ENCODE assay signal across 8 cellular contexts in the genomic region with DNA sequence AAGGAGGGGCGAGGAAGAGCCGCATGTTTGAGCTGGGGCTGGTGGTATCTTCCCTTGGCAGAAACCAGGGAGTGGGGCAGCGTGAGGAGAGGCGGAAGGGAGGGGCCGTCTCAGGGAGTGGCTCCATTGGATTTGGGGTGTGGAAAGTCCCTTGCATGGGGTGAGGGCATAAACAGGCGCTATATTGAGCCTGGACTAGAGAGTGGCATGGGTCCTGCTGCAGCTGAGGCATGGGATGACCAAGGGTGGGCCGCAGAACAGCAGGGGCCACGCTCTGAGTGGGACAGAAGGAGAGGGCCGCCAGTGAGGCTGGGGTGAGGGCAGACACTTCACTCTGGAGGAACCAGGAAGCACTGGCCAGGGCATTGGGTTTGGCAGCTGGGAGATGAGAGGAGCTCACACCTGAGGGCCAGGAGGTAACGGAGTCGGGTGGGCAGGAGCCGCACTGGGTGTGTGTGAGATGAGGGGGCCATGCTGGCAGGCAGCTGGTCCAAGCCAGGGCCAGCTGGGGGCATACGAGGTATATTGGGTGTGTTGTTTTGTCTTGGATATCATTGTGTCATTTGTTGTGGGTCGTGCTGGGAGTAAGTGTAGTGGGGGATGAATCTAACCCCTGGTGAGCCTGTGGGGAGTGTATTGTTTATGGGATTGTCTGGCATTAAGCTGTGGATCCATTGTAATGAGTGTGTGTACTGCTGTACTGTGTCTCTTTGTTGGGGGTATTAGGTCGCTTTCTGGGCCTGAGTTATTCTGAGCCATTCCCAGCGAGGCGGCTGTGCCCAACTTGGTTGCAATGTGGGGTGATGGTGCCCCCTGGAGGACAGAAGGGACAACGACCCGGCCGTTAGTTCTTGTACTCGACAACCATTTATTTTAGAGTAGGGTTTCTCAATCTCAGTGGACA. TPM values are rescaled to one million over a fixed set of nuclear protein-coding genes. Genes with fewer than 3 reads are reported as not detected.
A peak's percentile ranks its signal among the peaks of the same experiment; 100 is the strongest.
DNase-seq lines count a peak whose midpoint lies in the region; ATAC-seq and TF ChIP-seq lines count a peak whose summit lies in the region.
"Not testable (repeated sequence)": the region's sequence is repeated elsewhere in the genome, so short reads cannot be mapped to it uniquely, and the experiment has no call there.

No MANE protein-coding gene starts in this region.

- intact Hi-C loops in right cardiac atrium (cut with DNase I) (loop anchor here in 2 of 4 donors (5.0 kb wide), 2 partner anchors 42 to 62 kb away; no protein-coding TSS in a partner anchor), posterior cingulate gyrus (cut with DNase I) (loop anchor here (5.0 kb wide), 2 partner anchors 42 to 62 kb away; no protein-coding TSS in a partner anchor), stomach (cut with DNase I; ENCODE audit: low total_unique reads) (loop anchor here (5.0 kb wide), 1 partner anchor 42 kb away; no protein-coding TSS in a partner anchor)

- TF ChIP-seq CTCF in stomach (IDR thresholded peaks at IDR 0.05), result peak in 5 of 7 experiments; percentile 80 to 93 (median 83)

- CTCF ChIA-PET in activated CD4-positive, alpha-beta T cell treated with anti-CD3 and anti-CD28 coated beads, Interleukin-2, amount 10 ng/mL, durations not matched to agents 7 days and 5 days (lab: Charles Lee), result not testable (repeated sequence)

- in situ Hi-C loops in KBM-7 (cut with MboI; ENCODE audit: low pct_unique_long_range_greater_than_20kb, low sequenced_read_pairs), result not testable (repeated sequence)

- TF ChIP-seq POLR2A in stomach (IDR thresholded peaks at IDR 0.05), result not testable (repeated sequence)

- H3K27ac ChIP-seq in right cardiac atrium (ENCODE audit: low read length) (peak overlapping the region; percentile 78), stomach (peak overlapping the region in 4 of 5 donors; percentile 20 to 69 (median 34))

- H3K9me3 ChIP-seq in right cardiac atrium (ENCODE audit: control insufficient read depth, low read length); stomach: not testable (repeated sequence)

- H3K27me3 Mint-ChIP-seq in activated CD4-positive, alpha-beta T cell treated with anti-CD3 and anti-CD28 coated beads, Interleukin-2, amount 10 ng/mL, durations not matched to agents 7 days and 5 days, result not testable (repeated sequence)

- not testable (repeated sequence) for H3K4me3 Mint-ChIP-seq in activated CD4-positive, alpha-beta T cell treated with anti-CD3 and anti-CD28 coated beads, Interleukin-2, amount 10 ng/mL, durations not matched to agents 7 days and 5 days

- not testable (repeated sequence) for TF ChIP-seq EP300 in stomach (IDR thresholded peaks at IDR 0.05)

- H3K36me3 ChIP-seq in stomach, result peaks cover 0 to 53% (median 41%) of the 10 kb centered on the region in 4 donors

- H3K36me3 Mint-ChIP-seq in activated CD4-positive, alpha-beta T cell treated with anti-CD3 and anti-CD28 coated beads, Interleukin-2, amount 10 ng/mL, durations not matched to agents 7 days and 5 days (ENCODE audit: low read depth), result not testable (repeated sequence)

- not testable (repeated sequence) for H3K4me1 Mint-ChIP-seq in activated CD4-positive, alpha-beta T cell treated with anti-CD3 and anti-CD28 coated beads, Interleukin-2, amount 10 ng/mL, durations not matched to agents 7 days and 5 days

- not testable (repeated sequence) for H3K9me3 Mint-ChIP-seq in activated CD4-positive, alpha-beta T cell treated with anti-CD3 and anti-CD28 coated beads, Interleukin-2, amount 10 ng/mL, durations not matched to agents 7 days and 5 days

- H3K27me3 ChIP-seq in right cardiac atrium (ENCODE audit: control insufficient read depth, insufficient read depth); stomach: not testable (repeated sequence)

- not testable (repeated sequence) for H3K4me1 ChIP-seq in right cardiac atrium (ENCODE audit: control insufficient read depth, insufficient read depth, low read length)
- H3K4me1 ChIP-seq in stomach, result peaks cover 0 to 40% (median 24%) of the 10 kb centered on the region in 4 donors

- peak; percentile 87 for DNase-seq in DMS 273 (lab: John Stamatoyannopoulos, UW; ENCODE audit: unreplicated experiment)
- DNase-seq in KBM-7, result peak; percentile 79
- peak; percentile 35 for DNase-seq in NK-92 treated with Interleukin-12 subunit alpha and Interleukin-12 subunit beta, amount 100 ng/mL, for 24 hours (lab: John Stamatoyannopoulos, UW)
- DNase-seq in activated CD4-positive, alpha-beta T cell treated with anti-CD3 and anti-CD28 coated beads, Interleukin-2, amount 10 ng/mL, durations not matched to agents 7 days and 5 days, result peak; percentile 73
- DNase-seq in brain pericyte (ENCODE audit: low read depth, low spot score), result peak; percentile 39
- DNase-seq in right cardiac atrium, result peak; percentile 74 to 90 (median 88)
- peak; percentile 72 to 98 (median 86) for DNase-seq in posterior cingulate gyrus
- DNase-seq in stomach, result peak; percentile 77

- 42% methylated on average over 21 of the region's 21 CpGs for WGBS in right cardiac atrium
- WGBS in stomach, 5 donors, result 40 to 55% (median 51%) methylated on average over 20 to 21 of the region's 21 CpGs

- POLR2A ChIA-PET in activated CD4-positive, alpha-beta T cell treated with anti-CD3 and anti-CD28 coated beads, Interleukin-2, amount 10 ng/mL, durations not matched to agents 7 days and 5 days (lab: Charles Lee), result not testable (repeated sequence)

- H3K4me3 ChIP-seq in right cardiac atrium (ENCODE audit: low read length); stomach: not testable (repeated sequence)

- peak; percentile 96 for ATAC-seq in right cardiac atrium

- H3K27ac Mint-ChIP-seq in activated CD4-positive, alpha-beta T cell treated with anti-CD3 and anti-CD28 coated beads, Interleukin-2, amount 10 ng/mL, durations not matched to agents 7 days and 5 days, result not testable (repeated sequence)

RNA-seq across cellular contexts. Expression of gene ARHGAP23, which starts 56.2 kb away (rescaled TPM):
- under 1 TPM; 0.17 to 0.23 TPM for total RNA-seq in activated CD4-positive, alpha-beta T cell treated with anti-CD3 and anti-CD28 coated beads, Interleukin-2, amount 10 ng/mL, durations not matched to agents 7 days and 5 days
- total RNA-seq in right cardiac atrium (10 to 100 TPM; 61.8 to 96.9 (median 77.4) TPM), stomach (10 to 100 TPM; 23.9 to 55.5 (median 30.1) TPM)
- polyA plus RNA-seq in right cardiac atrium (40.7 TPM), stomach (10 to 100 TPM in 1 of 3 donors, 1 to 10 TPM in 2; 4.0 to 18.8 (median 6.6) TPM)

Comparison
In these comparisons a context has a peak if more than half of its experiments do, and no peak if none do; other contexts are left out.
1. DNase-seq: peak in every context shown above with its lines; median percentile 88 in right cardiac atrium; 87 in DMS 273; 86 in posterior cingulate gyrus; 79 in KBM-7; 77 in stomach; 73 in activated CD4-positive, alpha-beta T cell treated with anti-CD3 and anti-CD28 coated beads, Interleukin-2, amount 10 ng/mL, durations not matched to agents 7 days and 5 days; 39 in brain pericyte; 35 in NK-92 treated with Interleukin-12 subunit alpha and Interleukin-12 subunit beta, amount 100 ng/mL, for 24 hours.
2. RNA of gene ARHGAP23, which starts 56.2 kb away (total RNA-seq): 61.8 to 96.9 TPM in right cardiac atrium and 23.9 to 55.5 TPM in stomach; 0.17 to 0.23 TPM in activated CD4-positive, alpha-beta T cell treated with anti-CD3 and anti-CD28 coated beads, Interleukin-2, amount 10 ng/mL, durations not matched to agents 7 days and 5 days; every median in the first group is over 10 times any median in the second.